In the genomic region with DNA sequence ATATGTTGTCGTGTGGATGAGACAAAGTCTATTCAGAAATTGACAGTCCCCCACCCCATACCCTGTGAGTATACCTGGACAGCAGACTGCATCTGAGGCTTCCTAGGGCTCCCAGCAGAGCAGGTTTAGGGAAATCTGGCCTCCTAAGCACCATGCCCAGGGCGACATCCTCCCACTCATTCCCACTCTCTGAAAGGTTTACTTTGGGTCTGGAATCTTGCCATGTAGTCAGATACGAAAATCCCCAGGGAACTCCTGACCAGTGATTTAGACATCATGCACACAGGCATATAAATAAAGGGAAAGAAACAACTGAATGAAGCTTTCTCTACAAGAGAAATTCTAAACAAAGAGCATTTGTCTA, we compare ENCODE assay signal across 8 cellular contexts. TPM values are rescaled to one million over a fixed set of nuclear protein-coding genes. Genes with fewer than 3 reads are reported as not detected.
DNase-seq lines count a peak whose midpoint lies in the region; ATAC-seq, FAIRE-seq and TF ChIP-seq lines count a peak whose summit lies in the region.

No MANE protein-coding gene starts in this region.

- peak; percentile 33 to 78 for DNase-seq in SW 1271 (lab: John Stamatoyannopoulos, UW)
- no peak for DNase-seq in right cardiac atrium
- no peak for DNase-seq in HAP-1 (ENCODE audit: low spot score in 2 of 2)
- DNase-seq in kidney = no peak

- no peak for TF ChIP-seq CTCF in kidney (IDR thresholded peaks at IDR 0.05; ENCODE audit: borderline replicate concordance, extremely low read depth, insufficient read depth)

- H3K9ac ChIP-seq in HUES6 (ENCODE audit: low read length) (no peak overlapping the region), stomach smooth muscle (ENCODE audit: low read length in 2 of 2) (no peak overlapping the region), kidney (ENCODE audit: low read length in 2 of 2) (no peak overlapping the region)

- peaks cover 42% of the 10 kb centered on the region for H3K27me3 ChIP-seq in HUES6 (ENCODE audit: control insufficient read depth, insufficient read depth, low read length)
- no peaks in the 10 kb centered on the region for H3K27me3 ChIP-seq in right cardiac atrium (ENCODE audit: control insufficient read depth, insufficient read depth)
- peaks cover 6 to 15% of the 10 kb centered on the region in 2 donors for H3K27me3 ChIP-seq in stomach smooth muscle (ENCODE audit: control insufficient read depth in 1 of 2, insufficient read depth in 2 of 2, low read length in 2 of 2)
- H3K27me3 ChIP-seq in HAP-1 (ENCODE audit: low read depth) = peaks cover 11% of the 10 kb centered on the region

- WGBS in right cardiac atrium = 11% methylated on average over 3 of the region's 3 CpGs

- H3K9me3 ChIP-seq in HUES6 (ENCODE audit: control insufficient read depth, insufficient read depth, low read depth, low read length) = no peaks in the 10 kb centered on the region
- H3K9me3 ChIP-seq in right cardiac atrium (ENCODE audit: control insufficient read depth, low read length) = no peaks in the 10 kb centered on the region
- no peaks in the 10 kb centered on the region for H3K9me3 ChIP-seq in stomach smooth muscle (ENCODE audit: control insufficient read depth in 2 of 2, low read length in 2 of 2)
- H3K9me3 ChIP-seq in HAP-1 = no peaks in the 10 kb centered on the region
- no peaks in the 10 kb centered on the region for H3K9me3 ChIP-seq in kidney (ENCODE audit: control insufficient read depth in 1 of 2, low read length in 2 of 2)

- ATAC-seq in right cardiac atrium (peak; percentile 47 to 56), GM18867 (IDR thresholded peaks at IDR 0.05; ENCODE audit: unreplicated experiment) (no peak), HG03521 (IDR thresholded peaks at IDR 0.05; ENCODE audit: unreplicated experiment) (no peak)

- no peaks in the 10 kb centered on the region for H3K36me3 ChIP-seq in HUES6 (ENCODE audit: control insufficient read depth, insufficient read depth, low read length)
- H3K36me3 ChIP-seq in stomach smooth muscle (ENCODE audit: control insufficient read depth in 2 of 2, insufficient read depth in 2 of 2, low read length in 2 of 2) = no peaks in the 10 kb centered on the region
- no peaks in the 10 kb centered on the region for H3K36me3 ChIP-seq in HAP-1 (replicated peaks)
- no peaks in the 10 kb centered on the region for H3K36me3 ChIP-seq in kidney (ENCODE audit: control insufficient read depth in 1 of 2, insufficient read depth in 2 of 2, low read length in 2 of 2)

- in situ Hi-C loops in HAP-1 (cut with MboI; ENCODE audit: low sequenced_read_pairs) = no loop called here

- peak overlapping the region; percentile 77 for H3K4me3 ChIP-seq in HUES6 (ENCODE audit: low read depth, low read length)
- peak overlapping the region; percentile 93 for H3K4me3 ChIP-seq in right cardiac atrium (ENCODE audit: low read length)
- H3K4me3 ChIP-seq in stomach smooth muscle (ENCODE audit: low read length in 2 of 2) = peak overlapping the region; percentile 58 to 70
- H3K4me3 ChIP-seq in HAP-1 = no peak overlapping the region
- peak overlapping the region in 1 of 2 donors; percentile 59 for H3K4me3 ChIP-seq in kidney (ENCODE audit: low read length in 2 of 2)

- FAIRE-seq in kidney (lab: Jason Lieb, UNC) = no peak

- intact Hi-C loops in right cardiac atrium (cut with DNase I) = no loop called here
- intact Hi-C loops in kidney (cut with DNase I) = no loop called here

- no peaks in the 10 kb centered on the region for H3K4me1 ChIP-seq in HUES6 (ENCODE audit: control insufficient read depth, insufficient read depth, low read length)
- H3K4me1 ChIP-seq in right cardiac atrium (ENCODE audit: control insufficient read depth, insufficient read depth, low read length) = no peaks in the 10 kb centered on the region
- no peaks in the 10 kb centered on the region for H3K4me1 ChIP-seq in stomach smooth muscle (ENCODE audit: control insufficient read depth, insufficient read depth, low read length)
- H3K4me1 ChIP-seq in HAP-1 = no peaks in the 10 kb centered on the region
- H3K4me1 ChIP-seq in kidney (ENCODE audit: control insufficient read depth in 1 of 2, insufficient read depth in 1 of 2, low read depth in 1 of 2, low read length in 2 of 2) = no peaks in the 10 kb centered on the region

- H3K27ac ChIP-seq in HUES6 (ENCODE audit: low read depth, low read length) (no peak overlapping the region), right cardiac atrium (ENCODE audit: low read length) (peak overlapping the region; percentile 49), stomach smooth muscle (ENCODE audit: low read length) (no peak overlapping the region), kidney (ENCODE audit: low read depth in 2 of 2, low read length in 2 of 2) (no peak overlapping the region)

RNA-seq across cellular contexts. Expression of gene NALCN, which starts 0.7 kb away (rescaled TPM):
- total RNA-seq in right cardiac atrium (10 to 100 TPM; 12.8 to 17.0 (median 14.9) TPM), kidney (2.4 TPM)
- polyA plus RNA-seq in right cardiac atrium (5.2 TPM), kidney (ENCODE audit: insufficient read depth, low read depth, low replicate concordance) (0.43 TPM)

RNA-seq across cellular contexts. Expression of gene ITGBL1, which starts 35.5 kb away (rescaled TPM):
- 10 to 100 TPM in 1 of 4 donors, 1 to 10 TPM in 3; 6.9 to 11.2 (median 7.6) TPM for total RNA-seq in right cardiac atrium
- polyA plus RNA-seq in right cardiac atrium = 5.8 TPM
- total RNA-seq in kidney = 7.7 TPM
- polyA plus RNA-seq in kidney (ENCODE audit: insufficient read depth, low read depth, low replicate concordance) = 1.4 TPM

Comparison
In these comparisons a context has a peak if more than half of its experiments do, and no peak if none do; other contexts are left out.
1. DNase-seq: peak in SW 1271 (2 of 2); none in right cardiac atrium (0 of 3), HAP-1 (0 of 2) and kidney (single experiment).
2. ATAC-seq: peak in right cardiac atrium (2 of 2); none in GM18867 (single experiment) and HG03521 (single experiment).